ENCODE assay signal across 1 cellular context in genomic region chr2:191710411-191710900, GRCh38.
TF ChIP-seq lines count a peak whose summit lies in the region.

No MANE protein-coding gene starts in this region.

TF ChIP-seq in H1, 55 proteins besides CTCF, POLR2A, EP300 and RAD21:
- TF ChIP-seq CBX5 (IDR thresholded peaks at IDR 0.05; ENCODE audit: low read depth, low read length) (no peak), E2F6 (IDR thresholded peaks at IDR 0.05) (no peak), FOSL1 (IDR thresholded peaks at IDR 0.05; ENCODE audit: insufficient read depth, low read depth, low read length) (no peak)
TF ChIP-seq in H1: peak in this region for 0.
